ENCODE assay signal across 1 cellular context in the genomic region with DNA sequence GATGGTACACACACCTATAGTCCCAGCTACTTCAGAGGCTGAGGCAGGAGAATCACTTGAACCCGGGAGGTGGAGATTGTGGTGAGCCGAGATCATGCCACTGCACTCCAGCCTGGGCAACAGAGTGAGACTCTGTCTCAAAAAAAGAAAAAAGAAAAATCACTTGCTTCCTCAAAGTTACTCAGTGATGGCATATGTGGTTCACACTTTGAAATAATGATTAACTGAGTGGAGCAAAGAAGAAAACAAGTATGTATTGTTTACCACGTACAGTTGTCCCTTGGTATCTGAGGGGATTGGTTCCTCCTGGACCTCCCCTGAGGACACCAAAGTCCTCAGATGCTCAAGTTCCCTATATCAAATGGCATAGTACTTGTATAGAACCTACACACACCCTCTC.
TF ChIP-seq lines count a peak whose summit lies in the region.

No MANE protein-coding gene starts in this region.

TF ChIP-seq in GM12878, 131 proteins besides CTCF, POLR2A, EP300 and RAD21:
- TF ChIP-seq ATF7 (IDR thresholded peaks at IDR 0.05; ENCODE audit: low read depth) = peak; percentile 56
- peak; percentile 31; the same call in 1 of the 2 replicates for TF ChIP-seq DPF2 (IDR thresholded peaks at IDR 0.05)
- TF ChIP-seq IKZF2 (IDR thresholded peaks at IDR 0.05) = peak; percentile 61 to 70
- peak; percentile 54 for TF ChIP-seq MEF2B (IDR thresholded peaks at IDR 0.05; ENCODE audit: partially characterized antibody, poor library complexity, severe bottlenecking)
- TF ChIP-seq NR2F1 (conservative IDR thresholded peaks at IDR 0.05) = 0 out of 2 replicates have a peak, but pooled peaks have one; percentile 16
- peak; percentile 79; the same call in 1 of the 2 replicates for TF ChIP-seq SMARCA5 (IDR thresholded peaks at IDR 0.05)
- TF ChIP-seq, protein P1, sequence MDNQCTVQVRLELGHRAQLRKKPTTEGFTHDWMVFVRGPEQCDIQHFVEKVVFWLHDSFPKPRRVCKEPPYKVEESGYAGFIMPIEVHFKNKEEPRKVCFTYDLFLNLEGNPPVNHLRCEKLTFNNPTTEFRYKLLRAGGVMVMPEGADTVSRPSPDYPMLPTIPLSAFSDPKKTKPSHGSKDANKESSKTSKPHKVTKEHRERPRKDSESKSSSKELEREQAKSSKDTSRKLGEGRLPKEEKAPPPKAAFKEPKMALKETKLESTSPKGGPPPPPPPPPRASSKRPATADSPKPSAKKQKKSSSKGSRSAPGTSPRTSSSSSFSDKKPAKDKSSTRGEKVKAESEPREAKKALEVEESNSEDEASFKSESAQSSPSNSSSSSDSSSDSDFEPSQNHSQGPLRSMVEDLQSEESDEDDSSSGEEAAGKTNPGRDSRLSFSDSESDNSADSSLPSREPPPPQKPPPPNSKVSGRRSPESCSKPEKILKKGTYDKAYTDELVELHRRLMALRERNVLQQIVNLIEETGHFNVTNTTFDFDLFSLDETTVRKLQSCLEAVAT (IDR thresholded peaks at IDR 0.05) = peak; percentile 52
- TF ChIP-seq YBX1 (IDR thresholded peaks at IDR 0.05) = 0 out of 2 replicates have a peak, but pooled peaks have one; percentile 28
- TF ChIP-seq ZNF384 (IDR thresholded peaks at IDR 0.05; ENCODE audit: borderline replicate concordance, low read depth, low read length) = peak; percentile 67
- TF ChIP-seq HDGF (IDR thresholded peaks at IDR 0.05) = peak; percentile 74; the same call in 1 of the 2 replicates
- 0 out of 2 replicates have a peak, but pooled peaks have one; percentile 22 for TF ChIP-seq RELB (IDR thresholded peaks at IDR 0.05; ENCODE audit: low read depth)
- peak; percentile 73 for TF ChIP-seq MTA2 (IDR thresholded peaks at IDR 0.05; ENCODE audit: low read depth)
- TF ChIP-seq ZNF217 (IDR thresholded peaks at IDR 0.05) = 0 out of 2 replicates have a peak, but pooled peaks have one; percentile 45
- TF ChIP-seq, protein P2, sequence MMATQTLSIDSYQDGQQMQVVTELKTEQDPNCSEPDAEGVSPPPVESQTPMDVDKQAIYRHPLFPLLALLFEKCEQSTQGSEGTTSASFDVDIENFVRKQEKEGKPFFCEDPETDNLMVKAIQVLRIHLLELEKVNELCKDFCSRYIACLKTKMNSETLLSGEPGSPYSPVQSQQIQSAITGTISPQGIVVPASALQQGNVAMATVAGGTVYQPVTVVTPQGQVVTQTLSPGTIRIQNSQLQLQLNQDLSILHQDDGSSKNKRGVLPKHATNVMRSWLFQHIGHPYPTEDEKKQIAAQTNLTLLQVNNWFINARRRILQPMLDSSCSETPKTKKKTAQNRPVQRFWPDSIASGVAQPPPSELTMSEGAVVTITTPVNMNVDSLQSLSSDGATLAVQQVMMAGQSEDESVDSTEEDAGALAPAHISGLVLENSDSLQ (IDR thresholded peaks at IDR 0.05) = 0 out of 2 replicates have a peak, but pooled peaks have one; percentile 13
- peak in 1 of 2 experiments; percentile 18; a peak in 1 of 4 replicates for TF ChIP-seq BHLHE40 (IDR thresholded peaks at IDR 0.05; ENCODE audit: borderline replicate concordance in 1 of 2, low read depth in 2 of 2, low read length in 1 of 2)
- 0 out of 2 replicates have a peak, but pooled peaks have one; percentile 26 for TF ChIP-seq IKZF1 (conservative IDR thresholded peaks at IDR 0.05)
